In the genomic region with DNA sequence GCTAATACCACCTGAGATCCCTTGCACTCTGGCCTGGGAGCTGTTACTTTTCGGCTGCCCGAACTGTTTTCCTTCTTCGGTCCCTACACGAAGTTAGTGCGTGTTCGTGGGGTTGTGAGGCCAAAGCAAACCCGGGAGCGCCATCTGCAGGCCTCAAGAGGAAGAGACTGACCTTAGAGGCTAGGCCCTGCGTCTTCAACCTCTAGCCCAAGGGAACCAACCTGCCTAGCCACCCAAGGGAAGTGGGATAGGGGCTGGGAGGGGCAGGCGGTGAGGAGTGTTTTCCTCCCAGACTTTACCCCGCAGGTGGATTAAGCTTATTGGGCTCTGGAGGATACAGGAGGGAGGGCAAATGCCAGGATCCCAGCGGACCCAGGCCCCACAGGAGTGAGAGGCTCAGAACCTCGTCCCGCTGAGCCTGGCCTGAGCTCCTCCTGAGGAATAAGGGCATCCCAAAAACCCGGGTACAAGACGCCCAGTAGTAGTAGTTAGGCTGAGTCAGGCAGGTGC, we compare ENCODE assay signal across 1 cellular context.
A peak's percentile ranks its signal among the peaks of the same experiment; 100 is the strongest.
TF ChIP-seq lines count a peak whose summit lies in the region.

No MANE protein-coding gene starts in this region.

TF ChIP-seq in HEK293, 187 proteins besides CTCF, POLR2A, EP300 and RAD21 (continued from another document and continues in another):
- TF ChIP-seq, protein P1, sequence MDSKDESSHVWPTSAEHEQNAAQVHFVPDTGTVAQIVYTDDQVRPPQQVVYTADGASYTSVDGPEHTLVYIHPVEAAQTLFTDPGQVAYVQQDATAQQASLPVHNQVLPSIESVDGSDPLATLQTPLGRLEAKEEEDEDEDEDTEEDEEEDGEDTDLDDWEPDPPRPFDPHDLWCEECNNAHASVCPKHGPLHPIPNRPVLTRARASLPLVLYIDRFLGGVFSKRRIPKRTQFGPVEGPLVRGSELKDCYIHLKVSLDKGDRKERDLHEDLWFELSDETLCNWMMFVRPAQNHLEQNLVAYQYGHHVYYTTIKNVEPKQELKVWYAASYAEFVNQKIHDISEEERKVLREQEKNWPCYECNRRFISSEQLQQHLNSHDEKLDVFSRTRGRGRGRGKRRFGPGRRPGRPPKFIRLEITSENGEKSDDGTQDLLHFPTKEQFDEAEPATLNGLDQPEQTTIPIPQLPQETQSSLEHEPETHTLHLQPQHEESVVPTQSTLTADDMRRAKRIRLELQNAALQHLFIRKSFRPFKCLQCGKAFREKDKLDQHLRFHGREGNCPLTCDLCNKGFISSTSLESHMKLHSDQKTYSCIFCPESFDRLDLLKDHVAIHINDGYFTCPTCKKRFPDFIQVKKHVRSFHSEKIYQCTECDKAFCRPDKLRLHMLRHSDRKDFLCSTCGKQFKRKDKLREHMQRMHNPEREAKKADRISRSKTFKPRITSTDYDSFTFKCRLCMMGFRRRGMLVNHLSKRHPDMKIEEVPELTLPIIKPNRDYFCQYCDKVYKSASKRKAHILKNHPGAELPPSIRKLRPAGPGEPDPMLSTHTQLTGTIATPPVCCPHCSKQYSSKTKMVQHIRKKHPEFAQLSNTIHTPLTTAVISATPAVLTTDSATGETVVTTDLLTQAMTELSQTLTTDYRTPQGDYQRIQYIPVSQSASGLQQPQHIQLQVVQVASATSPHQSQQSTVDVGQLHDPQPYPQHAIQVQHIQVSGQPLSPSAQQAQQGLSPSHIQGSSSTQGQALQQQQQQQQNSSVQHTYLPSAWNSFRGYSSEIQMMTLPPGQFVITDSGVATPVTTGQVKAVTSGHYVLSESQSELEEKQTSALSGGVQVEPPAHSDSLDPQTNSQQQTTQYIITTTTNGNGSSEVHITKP (tag by site-specific recombination; IDR thresholded peaks at IDR 0.05): peak; percentile 31; the same call in 1 of the 2 replicates
- TF ChIP-seq SCRT1 (tag by site-specific recombination; IDR thresholded peaks at IDR 0.05; ENCODE audit: borderline replicate concordance) (no peak), ZNF610 (tag by site-specific recombination; IDR thresholded peaks at IDR 0.05; ENCODE audit: borderline replicate concordance) (no peak), ZNF791 (tag by site-specific recombination; IDR thresholded peaks at IDR 0.05) (no peak), ZNF223 (tag by site-specific recombination; IDR thresholded peaks at IDR 0.05) (no peak), ZNF433 (tag by site-specific recombination; IDR thresholded peaks at IDR 0.05; ENCODE audit: low read depth) (no peak), GLIS1 (tag by site-specific recombination; IDR thresholded peaks at IDR 0.05) (no peak), ZNF416 (tag by site-specific recombination; IDR thresholded peaks at IDR 0.05) (no peak), ZFP37 (tag by site-specific recombination; IDR thresholded peaks at IDR 0.05) (peak; percentile 27; the same call in 1 of the 2 replicates), ZNF23 (tag by site-specific recombination; IDR thresholded peaks at IDR 0.05; ENCODE audit: borderline replicate concordance) (no peak), ZNF571 (tag by site-specific recombination; IDR thresholded peaks at IDR 0.05) (no peak), ZFP69B (tag by site-specific recombination; IDR thresholded peaks at IDR 0.05) (no peak), ZNF292 (tag by site-specific recombination; IDR thresholded peaks at IDR 0.05; ENCODE audit: borderline replicate concordance, low read depth) (no peak), ZNF211 (tag by site-specific recombination; IDR thresholded peaks at IDR 0.05; ENCODE audit: low read depth) (no peak), GFI1B (tag by site-specific recombination; IDR thresholded peaks at IDR 0.05) (no peak), ZNF2 (tag by site-specific recombination; IDR thresholded peaks at IDR 0.05) (no peak; the same call in 1 of the 2 replicates), ZNF654 (tag by site-specific recombination; IDR thresholded peaks at IDR 0.05; ENCODE audit: low read depth) (peak; percentile 95), ZNF555 (tag by site-specific recombination; conservative IDR thresholded peaks at IDR 0.05) (no peak), ZXDB (tag by site-specific recombination; IDR thresholded peaks at IDR 0.05) (no peak), ZNF366 (tag by site-specific recombination; conservative IDR thresholded peaks at IDR 0.05) (no peak), KLF1 (tag by site-specific recombination; IDR thresholded peaks at IDR 0.05) (no peak), ZBTB8A (tag by site-specific recombination; IDR thresholded peaks at IDR 0.05) (no peak), HOXD13 (CRISPR knock-in tag; IDR thresholded peaks at IDR 0.05; ENCODE audit: borderline replicate concordance) (no peak), SETDB1 (IDR thresholded peaks at IDR 0.05; ENCODE audit: insufficient read length, low read length) (no peak), ZNF404 (tag by site-specific recombination; IDR thresholded peaks at IDR 0.05) (no peak), ZFP3 (tag by site-specific recombination; IDR thresholded peaks at IDR 0.05; ENCODE audit: low read depth) (no peak), ZNF394 (tag by site-specific recombination; IDR thresholded peaks at IDR 0.05; ENCODE audit: borderline replicate concordance) (peak; percentile 11; the same call in 1 of the 2 replicates), ZNF175 (tag by site-specific recombination; IDR thresholded peaks at IDR 0.05) (no peak), ZBTB7A (tag by site-specific recombination; IDR thresholded peaks at IDR 0.05; ENCODE audit: low read depth) (no peak), ZNF768 (tag by site-specific recombination; IDR thresholded peaks at IDR 0.05) (no peak), YY2 (tag by site-specific recombination; IDR thresholded peaks at IDR 0.05) (no peak)
- TF ChIP-seq, protein P2, sequence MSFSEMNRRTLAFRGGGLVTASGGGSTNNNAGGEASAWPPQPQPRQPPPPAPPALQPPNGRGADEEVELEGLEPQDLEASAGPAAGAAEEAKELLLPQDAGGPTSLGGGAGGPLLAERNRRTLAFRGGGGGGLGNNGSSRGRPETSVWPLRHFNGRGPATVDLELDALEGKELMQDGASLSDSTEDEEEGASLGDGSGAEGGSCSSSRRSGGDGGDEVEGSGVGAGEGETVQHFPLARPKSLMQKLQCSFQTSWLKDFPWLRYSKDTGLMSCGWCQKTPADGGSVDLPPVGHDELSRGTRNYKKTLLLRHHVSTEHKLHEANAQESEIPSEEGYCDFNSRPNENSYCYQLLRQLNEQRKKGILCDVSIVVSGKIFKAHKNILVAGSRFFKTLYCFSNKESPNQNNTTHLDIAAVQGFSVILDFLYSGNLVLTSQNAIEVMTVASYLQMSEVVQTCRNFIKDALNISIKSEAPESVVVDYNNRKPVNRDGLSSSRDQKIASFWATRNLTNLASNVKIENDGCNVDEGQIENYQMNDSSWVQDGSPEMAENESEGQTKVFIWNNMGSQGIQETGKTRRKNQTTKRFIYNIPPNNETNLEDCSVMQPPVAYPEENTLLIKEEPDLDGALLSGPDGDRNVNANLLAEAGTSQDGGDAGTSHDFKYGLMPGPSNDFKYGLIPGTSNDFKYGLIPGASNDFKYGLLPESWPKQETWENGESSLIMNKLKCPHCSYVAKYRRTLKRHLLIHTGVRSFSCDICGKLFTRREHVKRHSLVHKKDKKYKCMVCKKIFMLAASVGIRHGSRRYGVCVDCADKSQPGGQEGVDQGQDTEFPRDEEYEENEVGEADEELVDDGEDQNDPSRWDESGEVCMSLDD (tag by site-specific recombination; IDR thresholded peaks at IDR 0.05): no peak
- TF ChIP-seq, protein P3, sequence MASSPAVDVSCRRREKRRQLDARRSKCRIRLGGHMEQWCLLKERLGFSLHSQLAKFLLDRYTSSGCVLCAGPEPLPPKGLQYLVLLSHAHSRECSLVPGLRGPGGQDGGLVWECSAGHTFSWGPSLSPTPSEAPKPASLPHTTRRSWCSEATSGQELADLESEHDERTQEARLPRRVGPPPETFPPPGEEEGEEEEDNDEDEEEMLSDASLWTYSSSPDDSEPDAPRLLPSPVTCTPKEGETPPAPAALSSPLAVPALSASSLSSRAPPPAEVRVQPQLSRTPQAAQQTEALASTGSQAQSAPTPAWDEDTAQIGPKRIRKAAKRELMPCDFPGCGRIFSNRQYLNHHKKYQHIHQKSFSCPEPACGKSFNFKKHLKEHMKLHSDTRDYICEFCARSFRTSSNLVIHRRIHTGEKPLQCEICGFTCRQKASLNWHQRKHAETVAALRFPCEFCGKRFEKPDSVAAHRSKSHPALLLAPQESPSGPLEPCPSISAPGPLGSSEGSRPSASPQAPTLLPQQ (tag by site-specific recombination; IDR thresholded peaks at IDR 0.05): 0 out of 2 replicates have a peak, but pooled peaks have one; percentile 22
- TF ChIP-seq, protein P4, sequence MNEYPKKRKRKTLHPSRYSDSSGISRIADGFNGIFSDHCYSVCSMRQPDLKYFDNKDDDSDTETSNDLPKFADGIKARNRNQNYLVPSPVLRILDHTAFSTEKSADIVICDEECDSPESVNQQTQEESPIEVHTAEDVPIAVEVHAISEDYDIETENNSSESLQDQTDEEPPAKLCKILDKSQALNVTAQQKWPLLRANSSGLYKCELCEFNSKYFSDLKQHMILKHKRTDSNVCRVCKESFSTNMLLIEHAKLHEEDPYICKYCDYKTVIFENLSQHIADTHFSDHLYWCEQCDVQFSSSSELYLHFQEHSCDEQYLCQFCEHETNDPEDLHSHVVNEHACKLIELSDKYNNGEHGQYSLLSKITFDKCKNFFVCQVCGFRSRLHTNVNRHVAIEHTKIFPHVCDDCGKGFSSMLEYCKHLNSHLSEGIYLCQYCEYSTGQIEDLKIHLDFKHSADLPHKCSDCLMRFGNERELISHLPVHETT (tag by site-specific recombination; IDR thresholded peaks at IDR 0.05): no peak
- TF ChIP-seq, protein P5, sequence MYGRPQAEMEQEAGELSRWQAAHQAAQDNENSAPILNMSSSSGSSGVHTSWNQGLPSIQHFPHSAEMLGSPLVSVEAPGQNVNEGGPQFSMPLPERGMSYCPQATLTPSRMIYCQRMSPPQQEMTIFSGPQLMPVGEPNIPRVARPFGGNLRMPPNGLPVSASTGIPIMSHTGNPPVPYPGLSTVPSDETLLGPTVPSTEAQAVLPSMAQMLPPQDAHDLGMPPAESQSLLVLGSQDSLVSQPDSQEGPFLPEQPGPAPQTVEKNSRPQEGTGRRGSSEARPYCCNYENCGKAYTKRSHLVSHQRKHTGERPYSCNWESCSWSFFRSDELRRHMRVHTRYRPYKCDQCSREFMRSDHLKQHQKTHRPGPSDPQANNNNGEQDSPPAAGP (tag by site-specific recombination; IDR thresholded peaks at IDR 0.05): no peak; the same call in 1 of the 2 replicates
- TF ChIP-seq, protein P6, sequence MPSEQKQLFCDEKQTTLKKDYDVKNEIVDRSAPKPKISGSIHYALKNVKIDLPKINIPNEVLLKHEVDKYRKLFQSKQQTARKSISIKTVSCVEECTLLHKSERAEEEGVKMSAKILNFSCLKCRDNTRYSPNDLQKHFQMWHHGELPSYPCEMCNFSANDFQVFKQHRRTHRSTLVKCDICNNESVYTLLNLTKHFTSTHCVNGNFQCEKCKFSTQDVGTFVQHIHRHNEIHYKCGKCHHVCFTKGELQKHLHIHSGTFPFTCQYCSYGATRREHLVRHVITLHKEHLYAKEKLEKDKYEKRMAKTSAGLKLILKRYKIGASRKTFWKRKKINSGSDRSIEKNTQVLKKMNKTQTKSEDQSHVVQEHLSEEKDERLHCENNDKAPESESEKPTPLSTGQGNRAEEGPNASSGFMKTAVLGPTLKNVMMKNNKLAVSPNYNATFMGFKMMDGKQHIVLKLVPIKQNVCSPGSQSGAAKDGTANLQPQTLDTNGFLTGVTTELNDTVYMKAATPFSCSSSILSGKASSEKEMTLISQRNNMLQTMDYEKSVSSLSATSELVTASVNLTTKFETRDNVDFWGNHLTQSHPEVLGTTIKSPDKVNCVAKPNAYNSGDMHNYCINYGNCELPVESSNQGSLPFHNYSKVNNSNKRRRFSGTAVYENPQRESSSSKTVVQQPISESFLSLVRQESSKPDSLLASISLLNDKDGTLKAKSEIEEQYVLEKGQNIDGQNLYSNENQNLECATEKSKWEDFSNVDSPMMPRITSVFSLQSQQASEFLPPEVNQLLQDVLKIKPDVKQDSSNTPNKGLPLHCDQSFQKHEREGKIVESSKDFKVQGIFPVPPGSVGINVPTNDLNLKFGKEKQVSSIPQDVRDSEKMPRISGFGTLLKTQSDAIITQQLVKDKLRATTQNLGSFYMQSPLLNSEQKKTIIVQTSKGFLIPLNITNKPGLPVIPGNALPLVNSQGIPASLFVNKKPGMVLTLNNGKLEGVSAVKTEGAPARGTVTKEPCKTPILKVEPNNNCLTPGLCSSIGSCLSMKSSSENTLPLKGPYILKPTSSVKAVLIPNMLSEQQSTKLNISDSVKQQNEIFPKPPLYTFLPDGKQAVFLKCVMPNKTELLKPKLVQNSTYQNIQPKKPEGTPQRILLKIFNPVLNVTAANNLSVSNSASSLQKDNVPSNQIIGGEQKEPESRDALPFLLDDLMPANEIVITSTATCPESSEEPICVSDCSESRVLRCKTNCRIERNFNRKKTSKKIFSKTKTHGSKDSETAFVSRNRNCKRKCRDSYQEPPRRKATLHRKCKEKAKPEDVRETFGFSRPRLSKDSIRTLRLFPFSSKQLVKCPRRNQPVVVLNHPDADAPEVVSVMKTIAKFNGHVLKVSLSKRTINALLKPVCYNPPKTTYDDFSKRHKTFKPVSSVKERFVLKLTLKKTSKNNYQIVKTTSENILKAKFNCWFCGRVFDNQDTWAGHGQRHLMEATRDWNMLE (tag by site-specific recombination; conservative IDR thresholded peaks at IDR 0.05; ENCODE audit: low read depth): no peak
- TF ChIP-seq, protein P7, sequence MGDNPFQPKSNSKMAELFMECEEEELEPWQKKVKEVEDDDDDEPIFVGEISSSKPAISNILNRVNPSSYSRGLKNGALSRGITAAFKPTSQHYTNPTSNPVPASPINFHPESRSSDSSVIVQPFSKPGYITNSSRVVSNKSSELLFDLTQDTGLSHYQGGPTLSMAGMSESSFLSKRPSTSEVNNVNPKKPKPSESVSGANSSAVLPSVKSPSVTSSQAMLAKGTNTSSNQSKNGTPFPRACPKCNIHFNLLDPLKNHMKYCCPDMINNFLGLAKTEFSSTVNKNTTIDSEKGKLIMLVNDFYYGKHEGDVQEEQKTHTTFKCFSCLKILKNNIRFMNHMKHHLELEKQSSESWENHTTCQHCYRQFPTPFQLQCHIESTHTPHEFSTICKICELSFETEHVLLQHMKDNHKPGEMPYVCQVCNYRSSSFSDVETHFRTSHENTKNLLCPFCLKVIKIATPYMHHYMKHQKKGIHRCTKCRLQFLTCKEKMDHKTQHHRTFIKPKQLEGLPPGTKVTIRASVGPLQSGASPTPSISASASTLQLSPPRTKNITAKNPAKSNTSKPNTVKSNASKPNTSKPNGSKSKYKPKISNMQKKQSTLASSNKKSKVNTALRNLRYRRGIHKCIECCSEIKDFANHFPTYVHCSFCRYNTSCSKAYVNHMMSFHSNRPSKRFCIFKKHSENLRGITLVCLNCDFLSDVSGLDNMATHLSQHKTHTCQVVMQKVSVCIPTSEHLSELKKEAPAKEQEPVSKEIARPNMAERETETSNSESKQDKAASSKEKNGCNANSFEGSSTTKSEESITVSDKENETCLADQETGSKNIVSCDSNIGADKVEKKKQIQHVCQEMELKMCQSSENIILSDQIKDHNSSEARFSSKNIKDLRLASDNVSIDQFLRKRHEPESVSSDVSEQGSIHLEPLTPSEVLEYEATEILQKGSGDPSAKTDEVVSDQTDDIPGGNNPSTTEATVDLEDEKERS (tag by site-specific recombination; IDR thresholded peaks at IDR 0.05): no peak
- TF ChIP-seq, protein P8, sequence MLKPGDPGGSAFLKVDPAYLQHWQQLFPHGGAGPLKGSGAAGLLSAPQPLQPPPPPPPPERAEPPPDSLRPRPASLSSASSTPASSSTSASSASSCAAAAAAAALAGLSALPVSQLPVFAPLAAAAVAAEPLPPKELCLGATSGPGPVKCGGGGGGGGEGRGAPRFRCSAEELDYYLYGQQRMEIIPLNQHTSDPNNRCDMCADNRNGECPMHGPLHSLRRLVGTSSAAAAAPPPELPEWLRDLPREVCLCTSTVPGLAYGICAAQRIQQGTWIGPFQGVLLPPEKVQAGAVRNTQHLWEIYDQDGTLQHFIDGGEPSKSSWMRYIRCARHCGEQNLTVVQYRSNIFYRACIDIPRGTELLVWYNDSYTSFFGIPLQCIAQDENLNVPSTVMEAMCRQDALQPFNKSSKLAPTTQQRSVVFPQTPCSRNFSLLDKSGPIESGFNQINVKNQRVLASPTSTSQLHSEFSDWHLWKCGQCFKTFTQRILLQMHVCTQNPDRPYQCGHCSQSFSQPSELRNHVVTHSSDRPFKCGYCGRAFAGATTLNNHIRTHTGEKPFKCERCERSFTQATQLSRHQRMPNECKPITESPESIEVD (tag by site-specific recombination; IDR thresholded peaks at IDR 0.05): no peak
